Comparison of ENCODE assay signal across 9 cellular contexts in genomic region chr3:10116928-10117327, GRCh38. TPM values are rescaled to one million over a fixed set of nuclear protein-coding genes. Genes with fewer than 3 reads are reported as not detected.
DNase-seq lines count a peak whose midpoint lies in the region; ATAC-seq and TF ChIP-seq lines count a peak whose summit lies in the region.
"Had no signal": no experiment of that assay in that cellular context is flagged by ENCODE, and none has a peak within 500 bp of the region (broad histone marks: within the 10 kb centered on the region; RNA-seq: fewer than 3 reads in every experiment).

No MANE protein-coding gene starts in this region.

- no peaks in the 10 kb centered on the region for H3K27me3 ChIP-seq in left ventricle myocardium inferior (ENCODE audit: low read depth)
- no peaks in the 10 kb centered on the region for H3K27me3 ChIP-seq in iPS-15b (ENCODE audit: control insufficient read depth, insufficient read depth, low read length)
- H3K27me3 ChIP-seq in upper lobe of right lung, result no peaks in the 10 kb centered on the region

- DNase-seq in left ventricle myocardium inferior (no peak), cardiac septum (ENCODE audit: low spot score) (no peak), activated B cell treated with CpG ODN at 0.5 μM for 24 hours (no peak), upper lobe of right lung (no peak), activated gamma-delta T cell (lab: John Stamatoyannopoulos, UW) (no peak), NCI-H128 (lab: John Stamatoyannopoulos, UW; ENCODE audit: unreplicated experiment) (no peak)

- peak overlapping the region; percentile 100 for H3K4me3 Mint-ChIP-seq in activated B cell treated with CpG ODN at 0.5 μM for 24 hours

- H3K27ac Mint-ChIP-seq in activated B cell treated with CpG ODN at 0.5 μM for 24 hours, result no peak overlapping the region

- peaks cover 40% of the 10 kb centered on the region for H3K4me1 Mint-ChIP-seq in activated B cell treated with CpG ODN at 0.5 μM for 24 hours

- intact Hi-C loops in left ventricle myocardium inferior (cut with micrococcal nuclease) (no loop called here), cardiac septum (cut with DNase I) (loop anchor here (2.0 to 5.0 kb wide), 3 partner anchors 26 to 110 kb away; partner anchors contain the start of gene FANCD2), activated B cell treated with CpG ODN at 0.5 μM for 24 hours (cut with micrococcal nuclease) (loop anchor here (5.0 kb wide), 2 partner anchors 325 to 1525 kb away; partner anchors contain the start of genes ARPC4, TADA3 and VGLL4), upper lobe of right lung (cut with DNase I) (no loop called here)

- no peak overlapping the region for H3K9ac ChIP-seq in iPS-15b (ENCODE audit: low read depth, low read length)

- no peaks in the 10 kb centered on the region for H3K9me3 Mint-ChIP-seq in activated B cell treated with CpG ODN at 0.5 μM for 24 hours

- H3K27me3 Mint-ChIP-seq in activated B cell treated with CpG ODN at 0.5 μM for 24 hours, result no peaks in the 10 kb centered on the region

- H3K4me1 ChIP-seq in left ventricle myocardium inferior (peaks cover 53% of the 10 kb centered on the region), iPS-15b (ENCODE audit: control insufficient read depth, insufficient read depth, low read length) (no peaks in the 10 kb centered on the region), upper lobe of right lung (peaks cover 23% of the 10 kb centered on the region)

- H3K36me3 Mint-ChIP-seq in activated B cell treated with CpG ODN at 0.5 μM for 24 hours (ENCODE audit: low read depth), result peaks cover 36% of the 10 kb centered on the region

- POLR2A ChIA-PET in activated B cell treated with CpG ODN at 0.5 μM for 24 hours (lab: Charles Lee), result interaction anchor here (0.5 to 3.5 kb wide), 5 partner anchors 25 to 1163 kb away, joined by 3 to 32 read pairs (median 3); partner anchors contain the start of genes TATDN2 and VHL

- TF ChIP-seq CTCF in left ventricle myocardium inferior (IDR thresholded peaks at IDR 0.05; ENCODE audit: borderline replicate concordance), result no peak
- no peak for TF ChIP-seq CTCF in activated B cell treated with CpG ODN at 0.5 μM for 24 hours (IDR thresholded peaks at IDR 0.05)
- no peak for TF ChIP-seq CTCF in upper lobe of right lung (IDR thresholded peaks at IDR 0.05)

- CTCF ChIA-PET in activated B cell treated with CpG ODN at 0.5 μM for 24 hours (lab: Charles Lee), result no interaction called here

- peak overlapping the region; percentile 99 for H3K4me3 ChIP-seq in left ventricle myocardium inferior
- peak overlapping the region; percentile 96 for H3K4me3 ChIP-seq in iPS-15b (ENCODE audit: low read depth, low read length)
- peak overlapping the region; percentile 86 for H3K4me3 ChIP-seq in upper lobe of right lung

- ATAC-seq in activated B cell treated with CpG ODN at 0.5 μM for 24 hours (ENCODE audit: low read depth) (no peak), upper lobe of right lung (no peak), HG02852 (IDR thresholded peaks at IDR 0.05; ENCODE audit: unreplicated experiment) (no peak)

- H3K27ac ChIP-seq in left ventricle myocardium inferior (replicated peaks), result no peak overlapping the region
- no peak overlapping the region for H3K27ac ChIP-seq in upper lobe of right lung

- H3K36me3 ChIP-seq in left ventricle myocardium inferior, result peaks cover 23% of the 10 kb centered on the region
- H3K36me3 ChIP-seq in iPS-15b (ENCODE audit: control insufficient read depth, insufficient read depth, low read length), result no peaks in the 10 kb centered on the region
- H3K36me3 ChIP-seq in upper lobe of right lung, result peaks cover 16% of the 10 kb centered on the region

- H3K9me3 ChIP-seq in left ventricle myocardium inferior (replicated peaks) (no peaks in the 10 kb centered on the region), iPS-15b (ENCODE audit: control insufficient read depth, insufficient read depth, low read length) (no peaks in the 10 kb centered on the region), upper lobe of right lung (no peaks in the 10 kb centered on the region)

RNA-seq across cellular contexts. Expression of gene BRK1, which starts 1.5 kb away (rescaled TPM):
- 99.0 TPM for total RNA-seq in left ventricle myocardium inferior
- 82.6 TPM for total RNA-seq in cardiac septum
- 123 and 141 TPM in 2 replicates for total RNA-seq in activated B cell treated with CpG ODN at 0.5 μM for 24 hours
- 112 TPM for total RNA-seq in upper lobe of right lung

RNA-seq across cellular contexts. Expression of gene FANCD2OS, which starts 8.9 kb away (rescaled TPM):
- total RNA-seq in left ventricle myocardium inferior, result not detected
- total RNA-seq in cardiac septum, result not detected
- not detected in 2 replicates for total RNA-seq in activated B cell treated with CpG ODN at 0.5 μM for 24 hours
- total RNA-seq in upper lobe of right lung, result not detected
- total RNA-seq: HT1080 had no signal

RNA-seq across cellular contexts. Expression of gene VHL, which starts 24.6 kb away (rescaled TPM):
- total RNA-seq in left ventricle myocardium inferior (11.5 TPM), cardiac septum (11.8 TPM), activated B cell treated with CpG ODN at 0.5 μM for 24 hours (91.0 and 105 TPM in 2 replicates), upper lobe of right lung (37.2 TPM)

RNA-seq across cellular contexts. Expression of gene IRAK2, which starts 47.8 kb away (rescaled TPM):
- total RNA-seq in left ventricle myocardium inferior, result 2.0 TPM
- 1.9 TPM for total RNA-seq in cardiac septum
- total RNA-seq in activated B cell treated with CpG ODN at 0.5 μM for 24 hours, result 8.6 and 8.8 TPM in 2 replicates
- 5.2 TPM for total RNA-seq in upper lobe of right lung

Comparison
In these comparisons a context has a peak if more than half of its experiments do, and no peak if none do; other contexts are left out.
1. intact Hi-C loops: an anchor here in cardiac septum (2.0 to 5.0 kb wide) and activated B cell treated with CpG ODN at 0.5 μM for 24 hours (5.0 kb wide); none called in left ventricle myocardium inferior and upper lobe of right lung.